In genomic region chr1:9100471-9101043, GRCh38 we compare ENCODE assay signal across 22 cellular contexts. TPM values are rescaled to one million over a fixed set of nuclear protein-coding genes. Genes with fewer than 3 reads are reported as not detected.
DNase-seq lines count a peak whose midpoint lies in the region; TF ChIP-seq lines count a peak whose summit lies in the region.
"Had no signal": no experiment of that assay in that cellular context is flagged by ENCODE, and none has a peak within 500 bp of the region (broad histone marks: within the 10 kb centered on the region; RNA-seq: fewer than 3 reads in every experiment).

No MANE protein-coding gene starts in this region.

- H3K36me3 Mint-ChIP-seq in activated CD4-positive, alpha-beta memory T cell treated with anti-CD3 and anti-CD28 coated beads for 36 hours: peaks cover 2% of the 10 kb centered on the region
- H3K36me3 Mint-ChIP-seq: activated naive CD8-positive, alpha-beta T cell treated with anti-CD3 and anti-CD28 coated beads for 36 hours had no signal

- DNase-seq in GM13976 (ENCODE audit: low spot score) (peak; percentile 6), fibroblast of mammary gland (ENCODE audit: low read depth) (peak; percentile 52), osteoblast (ENCODE audit: insufficient read length, low spot score, missing footprints) (peak; percentile 55), posterior cingulate gyrus (no peak), LoVo (ENCODE audit: low spot score) (no peak), NCI-H2029 (lab: John Stamatoyannopoulos, UW) (no peak)
- no peak for DNase-seq in activated CD4-positive, alpha-beta memory T cell treated with anti-CD3 and anti-CD28 coated beads for 36 hours
- DNase-seq: activated naive CD8-positive, alpha-beta T cell treated with anti-CD3 and anti-CD28 coated beads for 36 hours; GF-D8; hippocampal formation; KG1; left colon; NCI-H1436 treated with DMSO at 0.1 percent for 48 hours; NCI-H226; occipital lobe; Right ventricle myocardium superior; stimulated activated CD4-positive, alpha-beta T cell treated with anti-CD3 and anti-CD28 coated beads, Interleukin-4, amount 100 ng/mL, for 24 hours; WERI-Rb-1 had no signal

- H4K20me1 ChIP-seq in OCI-LY1 (ENCODE audit: insufficient read depth, low read length) (no peaks in the 10 kb centered on the region), osteoblast (ENCODE audit: insufficient read depth, low read length) (no peaks in the 10 kb centered on the region)

- intact Hi-C loops in activated CD4-positive, alpha-beta memory T cell treated with anti-CD3 and anti-CD28 coated beads for 36 hours (cut with micrococcal nuclease): loop anchor here (5.0 kb wide), 1 partner anchor 93 kb away; no protein-coding TSS in a partner anchor
- intact Hi-C loops in posterior cingulate gyrus (cut with DNase I): loop anchor here (1.0 kb wide), 1 partner anchor 182 kb away; no protein-coding TSS in a partner anchor

- H3K27ac Mint-ChIP-seq in activated CD4-positive, alpha-beta memory T cell treated with anti-CD3 and anti-CD28 coated beads for 36 hours: no peak overlapping the region
- H3K27ac Mint-ChIP-seq: activated naive CD8-positive, alpha-beta T cell treated with anti-CD3 and anti-CD28 coated beads for 36 hours; activated T-helper 1 cell treated with anti-CD3 and anti-CD28 coated beads, Interleukin-12 subunit alpha, Interleukin-12 subunit beta, Interleukin-2, Interleukin-4 antibody, amounts not matched to agents 30 ng/mL and 10 ng/mL and 1 ng/mL, durations not matched to agents 14 hours and 24 hours and 36 hours had no signal

- H3K9me3 ChIP-seq in OCI-LY1 (ENCODE audit: low read length) (no peaks in the 10 kb centered on the region), osteoblast (ENCODE audit: low read depth, low read length) (no peaks in the 10 kb centered on the region)
- H3K9me3 ChIP-seq: suprapubic skin had no signal

- H3K4me2 ChIP-seq in OCI-LY1 (ENCODE audit: low read length) (no peak overlapping the region), osteoblast (ENCODE audit: insufficient read depth, low read length) (peak overlapping the region; percentile 39)

- H3K27ac ChIP-seq in OCI-LY1 (ENCODE audit: low read depth, low read length, poor library complexity, severe bottlenecking) (peak overlapping the region; percentile 43), osteoblast (ENCODE audit: low read depth, low read length) (peak overlapping the region; percentile 58)
- H3K27ac ChIP-seq: skin epidermis, suprapubic skin, WERI-Rb-1 had no signal

- H3K36me3 ChIP-seq in OCI-LY1 (ENCODE audit: insufficient read depth, low read length) (no peaks in the 10 kb centered on the region), osteoblast (ENCODE audit: insufficient read depth, low read length) (no peaks in the 10 kb centered on the region)
- H3K36me3 ChIP-seq: WERI-Rb-1 had no signal

- no peaks in the 10 kb centered on the region for H3K27me3 Mint-ChIP-seq in activated CD4-positive, alpha-beta memory T cell treated with anti-CD3 and anti-CD28 coated beads for 36 hours
- H3K27me3 Mint-ChIP-seq: activated naive CD8-positive, alpha-beta T cell treated with anti-CD3 and anti-CD28 coated beads for 36 hours had no signal

- CTCF ChIA-PET in activated CD4-positive, alpha-beta memory T cell treated with anti-CD3 and anti-CD28 coated beads for 36 hours (lab: Charles Lee): interaction anchor here (2.6 kb wide), 2 partner anchors 11 to 95 kb away, joined by 8 to 15 read pairs; no protein-coding TSS in a partner anchor

- H3K9ac ChIP-seq in OCI-LY1 (ENCODE audit: low read length): no peak overlapping the region

- no peaks in the 10 kb centered on the region for H3K9me3 Mint-ChIP-seq in activated CD4-positive, alpha-beta memory T cell treated with anti-CD3 and anti-CD28 coated beads for 36 hours
- H3K9me3 Mint-ChIP-seq: activated naive CD8-positive, alpha-beta T cell treated with anti-CD3 and anti-CD28 coated beads for 36 hours; activated T-helper 1 cell treated with anti-CD3 and anti-CD28 coated beads, Interleukin-12 subunit alpha, Interleukin-12 subunit beta, Interleukin-2, Interleukin-4 antibody, amounts not matched to agents 30 ng/mL and 10 ng/mL and 1 ng/mL, durations not matched to agents 14 hours and 24 hours and 36 hours had no signal

- H3K27me3 ChIP-seq in OCI-LY1 (ENCODE audit: insufficient read depth, low read length) (peaks cover 4% of the 10 kb centered on the region; the same call in 1 of the 2 replicates), osteoblast (ENCODE audit: insufficient read depth, low read length) (no peaks in the 10 kb centered on the region)
- H3K27me3 ChIP-seq: suprapubic skin had no signal

- no peaks in the 10 kb centered on the region for H3K4me1 Mint-ChIP-seq in activated CD4-positive, alpha-beta memory T cell treated with anti-CD3 and anti-CD28 coated beads for 36 hours (ENCODE audit: low read depth)
- H3K4me1 Mint-ChIP-seq: activated naive CD8-positive, alpha-beta T cell treated with anti-CD3 and anti-CD28 coated beads for 36 hours had no signal

- H3K79me2 ChIP-seq in OCI-LY1 (ENCODE audit: insufficient read depth, low read length) (no peaks in the 10 kb centered on the region), osteoblast (ENCODE audit: insufficient read depth, low read length) (no peaks in the 10 kb centered on the region)

- H3K4me3 Mint-ChIP-seq in activated CD4-positive, alpha-beta memory T cell treated with anti-CD3 and anti-CD28 coated beads for 36 hours: no peak overlapping the region
- H3K4me3 Mint-ChIP-seq: activated naive CD8-positive, alpha-beta T cell treated with anti-CD3 and anti-CD28 coated beads for 36 hours; activated T-helper 1 cell treated with anti-CD3 and anti-CD28 coated beads, Interleukin-12 subunit alpha, Interleukin-12 subunit beta, Interleukin-2, Interleukin-4 antibody, amounts not matched to agents 30 ng/mL and 10 ng/mL and 1 ng/mL, durations not matched to agents 14 hours and 24 hours and 36 hours had no signal

- POLR2A ChIA-PET in activated CD4-positive, alpha-beta memory T cell treated with anti-CD3 and anti-CD28 coated beads for 36 hours (lab: Charles Lee): no interaction called here

- no peak for TF ChIP-seq CTCF in GM13976 (IDR thresholded peaks at IDR 0.05; ENCODE audit: borderline replicate concordance, control extremely low read depth, extremely low read depth, insufficient read depth, missing control alignments)
- TF ChIP-seq CTCF in OCI-LY1 (IDR thresholded peaks at IDR 0.05; ENCODE audit: low read length): no peak
- TF ChIP-seq CTCF in fibroblast of mammary gland (conservative IDR thresholded peaks at IDR 0.05; ENCODE audit: control insufficient read depth, insufficient read depth, low read depth, low read length): no peak
- TF ChIP-seq CTCF in osteoblast (IDR thresholded peaks at IDR 0.05; ENCODE audit: extremely low read depth, low read depth, low read length): no peak

- no peaks in the 10 kb centered on the region for H3F3A ChIP-seq in OCI-LY1 (ENCODE audit: insufficient read depth, low read length)

- no peaks in the 10 kb centered on the region for H3K9me2 ChIP-seq in OCI-LY1 (ENCODE audit: low read depth, low read length)

- in situ Hi-C loops in GM13976 (cut with MboI; ENCODE audit: low sequenced_read_pairs, unreplicated experiment): loop anchor here (5.0 to 10.0 kb wide), 2 partner anchors 93 to 186 kb away; no protein-coding TSS in a partner anchor

- H2AFZ ChIP-seq in OCI-LY1 (ENCODE audit: low read length) (no peak overlapping the region), osteoblast (ENCODE audit: low read length) (peak overlapping the region; percentile 59)

- no peak overlapping the region for H3K4me3 ChIP-seq in OCI-LY1 (ENCODE audit: low read depth, low read length, poor library complexity, severe bottlenecking)
- no peak overlapping the region for H3K4me3 ChIP-seq in fibroblast of mammary gland (ENCODE audit: control insufficient read depth, low read depth, low read length)
- H3K4me3 ChIP-seq in osteoblast (ENCODE audit: insufficient read depth, low read length): no peak overlapping the region
- H3K4me3 ChIP-seq: skin epidermis, suprapubic skin had no signal

- H3K4me1 ChIP-seq in OCI-LY1 (ENCODE audit: insufficient read depth, low read length, severe bottlenecking) (peaks cover 23% of the 10 kb centered on the region), osteoblast (ENCODE audit: insufficient read depth, low read length) (peaks cover 14% of the 10 kb centered on the region)
- H3K4me1 ChIP-seq: suprapubic skin had no signal

RNA-seq across cellular contexts. Expression of gene GPR157, which starts 28.3 kb away (rescaled TPM):
- total RNA-seq in osteoblast: 3.2 and 5.4 TPM in 2 replicates
- 1 to 10 TPM; 3.5 to 3.9 TPM for total RNA-seq in activated CD4-positive, alpha-beta memory T cell treated with anti-CD3 and anti-CD28 coated beads for 36 hours

RNA-seq across cellular contexts. Expression of gene SLC2A5, which starts 31.1 kb away (rescaled TPM):
- 11.2 and 22.4 TPM in 2 replicates for total RNA-seq in osteoblast
- total RNA-seq in activated CD4-positive, alpha-beta memory T cell treated with anti-CD3 and anti-CD28 coated beads for 36 hours: not detected

Comparison
In these comparisons a context has a peak if more than half of its experiments do, and no peak if none do; other contexts are left out.
1. DNase-seq: peak in GM13976 (single experiment), fibroblast of mammary gland (single experiment) and osteoblast (single experiment); none in activated CD4-positive, alpha-beta memory T cell treated with anti-CD3 and anti-CD28 coated beads for 36 hours (single experiment), posterior cingulate gyrus (0 of 10), LoVo (single experiment) and NCI-H2029 (single experiment).
2. RNA of gene SLC2A5, which starts 31.1 kb away (total RNA-seq): 11.2 to 22.4 TPM in osteoblast; not detected in activated CD4-positive, alpha-beta memory T cell treated with anti-CD3 and anti-CD28 coated beads for 36 hours; every median in the first group is over 10 times any median in the second.